In genomic region chr11:116641561-116642045, GRCh38 we compare ENCODE assay signal across 9 cellular contexts.
DNase-seq lines count a peak whose midpoint lies in the region; ATAC-seq and TF ChIP-seq lines count a peak whose summit lies in the region.
"Had no signal": no experiment of that assay in that cellular context is flagged by ENCODE, and none has a peak within 500 bp of the region (broad histone marks: within the 10 kb centered on the region; RNA-seq: fewer than 3 reads in every experiment).

No MANE protein-coding gene starts in this region.

- H3K4me3 ChIP-seq in WI38 (ENCODE audit: low read depth, low read length) (no peak overlapping the region), heart left ventricle (no peak overlapping the region)
- H3K4me3 ChIP-seq: skin epidermis had no signal

- no peak overlapping the region for H3K27ac ChIP-seq in heart left ventricle
- H3K27ac ChIP-seq: skin epidermis had no signal

- TF ChIP-seq CTCF in WI38 (IDR thresholded peaks at IDR 0.05; ENCODE audit: low read depth, low read length) (peak; percentile 44), heart left ventricle (IDR thresholded peaks at IDR 0.05) (peak; percentile 34 to 72 (median 60))

- no peaks in the 10 kb centered on the region for H3K4me1 ChIP-seq in heart left ventricle

- intact Hi-C loops in Right ventricle myocardium inferior (cut with DNase I): loop anchor here (1.0 to 10.0 kb wide), 2 partner anchors 187 to 427 kb away; no protein-coding TSS in a partner anchor
- intact Hi-C loops in cardiac septum (cut with DNase I): loop anchor here (5.0 kb wide), 1 partner anchor 184 kb away; no protein-coding TSS in a partner anchor
- intact Hi-C loops in heart left ventricle (cut with DNase I): loop anchor here in 9 of 10 donors (1.0 to 5.0 kb wide), 8 partner anchors 129 to 424 kb away; no protein-coding TSS in a partner anchor

- no peak for TF ChIP-seq POLR2A in heart left ventricle (IDR thresholded peaks at IDR 0.05)

- ATAC-seq in Right ventricle myocardium inferior (peak; percentile 46), heart left ventricle (peak in 3 of 4 donors; percentile 66 to 71 (median 70)), GM19455 (IDR thresholded peaks at IDR 0.05; ENCODE audit: unreplicated experiment) (no peak), HG03045 (IDR thresholded peaks at IDR 0.05; ENCODE audit: unreplicated experiment) (no peak)

- no peak for DNase-seq in Right ventricle myocardium inferior (ENCODE audit: missing footprints)
- DNase-seq in cardiac septum (ENCODE audit: low spot score): no peak
- DNase-seq in NCI-H128 (lab: John Stamatoyannopoulos, UW; ENCODE audit: unreplicated experiment): peak; percentile 54
- peak in 3 of 5 donors; percentile 14 to 34 (median 25) for DNase-seq in heart left ventricle
- peak; percentile 11 to 15 for DNase-seq in stimulated activated CD4-positive, alpha-beta T cell treated with anti-CD3 and anti-CD28 coated beads, Interleukin-4, amount 100 ng/mL, for 48 hours (ENCODE audit: low read depth in 2 of 2)

- WGBS in heart left ventricle, 4 donors: 22 to 28% (median 25%) methylated on average over 6 to 11 of the region's 11 CpGs

- peaks cover 0 to 8% (median 3%) of the 10 kb centered on the region in 9 donors for H3K27me3 ChIP-seq in heart left ventricle

- H3K36me3 ChIP-seq in heart left ventricle: no peaks in the 10 kb centered on the region

- peaks cover 0 to 13% (median 0%) of the 10 kb centered on the region in 12 donors for H3K9me3 ChIP-seq in heart left ventricle

Comparison
In these comparisons a context has a peak if more than half of its experiments do, and no peak if none do; other contexts are left out.
1. DNase-seq: peak in NCI-H128 (single experiment), heart left ventricle (3 of 5) and stimulated activated CD4-positive, alpha-beta T cell treated with anti-CD3 and anti-CD28 coated beads, Interleukin-4, amount 100 ng/mL, for 48 hours (2 of 2); none in Right ventricle myocardium inferior (single experiment) and cardiac septum (single experiment).
2. ATAC-seq: peak in Right ventricle myocardium inferior (single experiment) and heart left ventricle (3 of 4); none in GM19455 (single experiment) and HG03045 (single experiment).